In the genomic region with DNA sequence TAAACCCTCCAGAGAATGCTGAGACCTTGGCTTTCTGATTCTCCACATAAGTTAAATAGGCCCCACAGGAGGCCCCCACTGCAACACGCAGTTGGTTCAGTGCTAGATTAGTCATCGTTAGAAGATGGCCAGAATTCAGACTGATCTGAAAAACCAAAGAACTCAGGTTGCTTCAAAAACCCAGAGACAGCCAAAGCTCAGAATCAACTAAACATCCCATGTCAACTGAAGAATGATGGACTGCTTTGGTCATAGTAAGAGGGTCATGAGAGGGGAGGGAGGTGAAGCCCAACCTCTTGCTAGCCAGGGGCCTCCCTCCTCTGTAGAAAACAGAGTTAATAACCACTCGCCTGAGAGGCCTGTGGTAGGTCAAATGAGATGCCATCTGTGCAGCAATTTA, we compare ENCODE assay signal across 10 cellular contexts.
DNase-seq lines count a peak whose midpoint lies in the region; ATAC-seq and TF ChIP-seq lines count a peak whose summit lies in the region.
"Had no signal": no experiment of that assay in that cellular context is flagged by ENCODE, and none has a peak within 500 bp of the region (broad histone marks: within the 10 kb centered on the region; RNA-seq: fewer than 3 reads in every experiment).

No MANE protein-coding gene starts in this region.

- peaks cover 3% of the 10 kb centered on the region for H3K36me3 Mint-ChIP-seq in activated T-cell treated with anti-CD3 and anti-CD28 coated beads, Interleukin-2, amount 50 U/mL, for 4 hours (ENCODE audit: insufficient read depth)
- H3K36me3 Mint-ChIP-seq in chondrocyte (ENCODE audit: low read depth): no peaks in the 10 kb centered on the region
- peaks cover 5% of the 10 kb centered on the region for H3K36me3 Mint-ChIP-seq in stimulated activated memory B cell treated with anti-CD40 and anti-IgM and Interleukin-4, amounts not matched to agents 10 μg/mL and 1 μg/mL and 100 μg/mL, for 72 hours

- H3K27me3 Mint-ChIP-seq in activated T-cell treated with anti-CD3 and anti-CD28 coated beads, Interleukin-2, amount 50 U/mL, for 4 hours (ENCODE audit: low read depth): no peaks in the 10 kb centered on the region
- H3K27me3 Mint-ChIP-seq in chondrocyte (ENCODE audit: low read depth): no peaks in the 10 kb centered on the region
- H3K27me3 Mint-ChIP-seq in stimulated activated memory B cell treated with anti-CD40 and anti-IgM and Interleukin-4, amounts not matched to agents 10 μg/mL and 1 μg/mL and 100 μg/mL, for 72 hours: no peaks in the 10 kb centered on the region

- peaks cover 73% of the 10 kb centered on the region for H3K4me1 Mint-ChIP-seq in activated T-cell treated with anti-CD3 and anti-CD28 coated beads, Interleukin-2, amount 50 U/mL, for 4 hours (ENCODE audit: low read depth)
- H3K4me1 Mint-ChIP-seq in chondrocyte (ENCODE audit: low read depth): peaks cover 58% of the 10 kb centered on the region
- peaks cover 90% of the 10 kb centered on the region for H3K4me1 Mint-ChIP-seq in stimulated activated memory B cell treated with anti-CD40 and anti-IgM and Interleukin-4, amounts not matched to agents 10 μg/mL and 1 μg/mL and 100 μg/mL, for 72 hours

- TF ChIP-seq CTCF in chondrocyte (IDR thresholded peaks at IDR 0.05): no peak

- H3K27ac Mint-ChIP-seq in chondrocyte (ENCODE audit: unreplicated experiment): peak overlapping the region; percentile 73
- H3K27ac Mint-ChIP-seq in stimulated activated memory B cell treated with anti-CD40 and anti-IgM and Interleukin-4, amounts not matched to agents 10 μg/mL and 1 μg/mL and 100 μg/mL, for 72 hours: peak overlapping the region; percentile 77

- DNase-seq in activated T-cell treated with anti-CD3 and anti-CD28 coated beads, Interleukin-2, amount 50 U/mL, for 4 hours: no peak
- DNase-seq in activated T-cell treated with anti-CD3 and anti-CD28 coated beads for 4 hours: no peak
- peak; percentile 66 for DNase-seq in NCI-H2227 (lab: John Stamatoyannopoulos, UW; ENCODE audit: unreplicated experiment)
- no peak for DNase-seq in chondrocyte (ENCODE audit: low spot score)
- no peak for DNase-seq in HPDE6-E6E7 (ENCODE audit: extremely low spot score)
- DNase-seq in AML-193 (lab: John Stamatoyannopoulos, UW): no peak
- DNase-seq in SW 1271 (lab: John Stamatoyannopoulos, UW): no peak
- DNase-seq: effector CD4-positive, alpha-beta T cell had no signal

- H3K4me3 Mint-ChIP-seq in activated T-cell treated with anti-CD3 and anti-CD28 coated beads, Interleukin-2, amount 50 U/mL, for 4 hours: peak overlapping the region; percentile 13
- H3K4me3 Mint-ChIP-seq in chondrocyte (ENCODE audit: unreplicated experiment): no peak overlapping the region
- no peak overlapping the region for H3K4me3 Mint-ChIP-seq in stimulated activated memory B cell treated with anti-CD40 and anti-IgM and Interleukin-4, amounts not matched to agents 10 μg/mL and 1 μg/mL and 100 μg/mL, for 72 hours

- ATAC-seq in activated T-cell treated with anti-CD3 and anti-CD28 coated beads, Interleukin-2, amount 50 U/mL, for 4 hours: peak; percentile 60 to 66
- peak; percentile 42 for ATAC-seq in stimulated activated memory B cell treated with anti-CD40 and anti-IgM and Interleukin-4, amounts not matched to agents 10 μg/mL and 1 μg/mL and 100 μg/mL, for 72 hours
- ATAC-seq: left lobe of liver had no signal

- no peaks in the 10 kb centered on the region for H3K9me3 Mint-ChIP-seq in activated T-cell treated with anti-CD3 and anti-CD28 coated beads, Interleukin-2, amount 50 U/mL, for 4 hours
- H3K9me3 Mint-ChIP-seq in chondrocyte (ENCODE audit: low read depth): no peaks in the 10 kb centered on the region
- H3K9me3 Mint-ChIP-seq in stimulated activated memory B cell treated with anti-CD40 and anti-IgM and Interleukin-4, amounts not matched to agents 10 μg/mL and 1 μg/mL and 100 μg/mL, for 72 hours: no peaks in the 10 kb centered on the region
